In genomic region chr1:100791586-100791985, GRCh38 we compare ENCODE assay signal across 23 cellular contexts.
"Had no signal": no experiment of that assay in that cellular context is flagged by ENCODE, and none has a peak within 500 bp of the region (broad histone marks: within the 10 kb centered on the region; RNA-seq: fewer than 3 reads in every experiment).

No MANE protein-coding gene starts in this region.

- H2AFZ ChIP-seq: parathyroid adenoma had no signal

- H3K36me3 ChIP-seq: cardiac muscle cell, gastrocnemius medialis, neutrophil, suprapubic skin, tibial nerve had no signal

- ATAC-seq: gastrocnemius medialis; stimulated activated effector memory CD8-positive, alpha-beta T cell treated with anti-CD3 and anti-CD28 coated beads, Interleukin-12 subunit alpha, Interleukin-12 subunit beta, amount 100 ng/mL, for 72 hours; stimulated activated naive CD8-positive, alpha-beta T cell treated with anti-CD3 and anti-CD28 coated beads, Interleukin-15, amount 100 ng/mL, for 72 hours; WTC11 had no signal

- H3K4me1 ChIP-seq: gastrocnemius medialis, parathyroid adenoma, suprapubic skin, tibial nerve had no signal

- H3K9ac ChIP-seq: parathyroid adenoma had no signal

- H3K27me3 ChIP-seq: cardiac muscle cell, gastrocnemius medialis, neutrophil, suprapubic skin, tibial nerve had no signal

- H3K79me2 ChIP-seq: parathyroid adenoma had no signal

- DNase-seq: activated CD4-positive, alpha-beta T cell treated with anti-CD3 and anti-CD28 coated beads, Interleukin-2, amount 50 U/mL, for 4 hours; activated CD8-positive, alpha-beta memory T cell treated with anti-CD3 and anti-CD28 coated beads for 24 hours; activated CD8-positive, alpha-beta memory T cell treated with anti-CD3 and anti-CD28 coated beads, Interleukin-2, amount 50 U/mL, for 4 hours; activated naive CD4-positive, alpha-beta T cell treated with Interleukin-2 at 50 U/mL for 16 hours; activated naive CD8-positive, alpha-beta T cell treated with anti-CD3 and anti-CD28 coated beads for 36 hours; activated T-cell treated with anti-CD3 and anti-CD28 coated beads, Interleukin-2, amount 50 U/mL, for 24 hours; amniotic stem cell; effector CD4-positive, alpha-beta T cell; erythroblast; gastrocnemius medialis; hippocampal formation; mesenchymal stem cell; stimulated activated CD4-positive, alpha-beta T cell treated with anti-CD3 and anti-CD28 coated beads, Interleukin-2, amount 100 ng/mL, for 24 hours; stimulated activated naive CD8-positive, alpha-beta T cell treated with anti-CD3 and anti-CD28 coated beads, Interleukin-15, amount 100 ng/mL, for 72 hours; T-helper 9 cell had no signal

- H3K27ac ChIP-seq: cardiac muscle cell, gastrocnemius medialis, neutrophil, parathyroid adenoma, skin epidermis, suprapubic skin, tibial nerve had no signal

- H3K4me3 ChIP-seq: cardiac muscle cell, gastrocnemius medialis, skin epidermis, suprapubic skin, tibial nerve had no signal

- H3K9me3 ChIP-seq: gastrocnemius medialis, neutrophil, suprapubic skin, tibial nerve had no signal
